15 cellular contexts compared by ENCODE assay signal in genomic region chr14:91877376-91877775, GRCh38. TPM values are rescaled to one million over a fixed set of nuclear protein-coding genes. Genes with fewer than 3 reads are reported as not detected.
"Had no signal": no experiment of that assay in that cellular context is flagged by ENCODE, and none has a peak within 500 bp of the region (broad histone marks: within the 10 kb centered on the region; RNA-seq: fewer than 3 reads in every experiment).

No MANE protein-coding gene starts in this region.

- DNase-seq: activated CD4-positive, alpha-beta T cell treated with anti-CD3 and anti-CD28 coated beads, Interleukin-2, amount 50 U/mL, for 1 hour; activated CD4-positive, CD25-positive, alpha-beta regulatory T cell treated with anti-CD3 and anti-CD28 coated beads, Interleukin-2, amount 50 U/mL, for 72 hours; activated CD8-positive, alpha-beta memory T cell treated with anti-CD3 and anti-CD28 coated beads, Interleukin-2, amount 50 U/mL, for 4 hours; activated effector memory CD4-positive, alpha-beta T cell treated with Interleukin-2 at 50 U/mL for 16 hours; activated T-cell treated with anti-CD3 and anti-CD28 coated beads, Interleukin-2, amount 50 U/mL, for 48 hours; effector CD8-positive, alpha-beta T cell; lower lobe of right lung; sigmoid colon; stimulated activated naive CD4-positive, alpha-beta T cell treated with Interleukin-2 at 50 U/mL for 16 hours had no signal

- H3K4me3 ChIP-seq: lower lobe of right lung, sigmoid colon had no signal

- H3K9me3 ChIP-seq: lower lobe of right lung, sigmoid colon had no signal

- H3K27me3 Mint-ChIP-seq: activated naive CD4-positive, alpha-beta T cell treated with anti-CD3 and anti-CD28 coated beads, Interleukin-2, amount 50 U/mL, for 24 hours had no signal

- ATAC-seq: lower lobe of right lung had no signal

- H3K36me3 Mint-ChIP-seq: activated naive CD4-positive, alpha-beta T cell treated with anti-CD3 and anti-CD28 coated beads, Interleukin-2, amount 50 U/mL, for 24 hours; type B pancreatic cell had no signal

- H3K27ac ChIP-seq: lower lobe of right lung, sigmoid colon, VCaP had no signal

- H3K27ac Mint-ChIP-seq: dendritic cell treated with granulocyte-macrophage colony-stimulating factor and Interleukin-4, amounts not matched to agents 40 ng/mL and 50 ng/mL, for 4 days; nephron; type B pancreatic cell had no signal

- H3K4me3 Mint-ChIP-seq: activated naive CD4-positive, alpha-beta T cell treated with anti-CD3 and anti-CD28 coated beads, Interleukin-2, amount 50 U/mL, for 24 hours; dendritic cell treated with granulocyte-macrophage colony-stimulating factor and Interleukin-4, amounts not matched to agents 40 ng/mL and 50 ng/mL, for 4 days; nephron; type B pancreatic cell had no signal

- H3K27me3 ChIP-seq: sigmoid colon had no signal

- H3K9me3 Mint-ChIP-seq: activated naive CD4-positive, alpha-beta T cell treated with anti-CD3 and anti-CD28 coated beads, Interleukin-2, amount 50 U/mL, for 24 hours; dendritic cell treated with granulocyte-macrophage colony-stimulating factor and Interleukin-4, amounts not matched to agents 40 ng/mL and 50 ng/mL, for 4 days; nephron; type B pancreatic cell had no signal

RNA-seq across cellular contexts. Expression of gene TC2N, which starts 10.0 kb away (rescaled TPM):
- polyA plus RNA-seq: endothelial cell of umbilical vein had no signal
